1 cellular context compared by ENCODE assay signal in the genomic region with DNA sequence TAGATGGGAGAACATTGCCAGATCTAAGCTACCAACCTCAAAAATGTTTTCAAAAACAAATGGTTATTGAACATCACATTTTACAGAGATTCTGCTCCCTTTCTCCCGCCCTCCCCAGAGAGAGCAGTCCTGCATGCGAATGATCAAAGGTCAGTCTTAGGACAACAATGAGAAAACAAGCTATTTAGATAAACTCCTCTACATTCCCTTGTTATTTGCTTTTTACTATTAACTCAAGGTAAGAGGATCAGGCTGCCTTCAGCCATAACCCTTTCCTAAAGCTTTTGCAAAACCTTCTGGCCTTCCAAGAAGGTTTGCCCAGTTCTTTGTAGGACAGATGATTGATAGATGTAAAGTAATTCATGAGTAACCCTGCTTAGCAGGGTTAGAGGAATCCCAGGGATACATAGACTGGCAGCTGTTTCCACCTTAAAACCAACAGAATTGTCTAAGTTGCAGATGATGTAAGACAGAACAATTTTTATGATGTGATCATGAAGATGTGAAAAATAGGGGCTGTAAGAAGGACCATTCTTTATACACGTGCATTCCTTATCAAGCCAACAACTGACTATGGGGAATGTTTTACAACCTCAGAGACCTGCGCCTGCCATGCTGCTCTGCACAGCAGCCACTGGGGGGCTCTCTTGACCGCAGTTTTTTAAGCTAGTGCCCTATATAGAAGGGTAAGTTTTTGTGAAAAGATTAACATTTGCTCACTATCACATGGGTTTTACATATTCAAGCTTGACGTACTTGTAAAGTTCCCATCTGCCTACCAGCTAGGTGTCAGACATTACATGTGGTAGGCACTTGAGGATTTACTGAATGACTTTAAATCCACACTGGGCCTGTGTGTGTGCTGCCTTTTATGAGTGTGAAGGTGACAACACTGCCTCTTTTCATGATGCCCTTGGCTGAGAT.
TF ChIP-seq lines count a peak whose summit lies in the region.

No MANE protein-coding gene starts in this region.

TF ChIP-seq in HepG2, 621 proteins besides CTCF, POLR2A, EP300 and RAD21 (continued from another document and continues in another):
- TF ChIP-seq ZNF816 (CRISPR knock-in tag; IDR thresholded peaks at IDR 0.05; ENCODE audit: borderline replicate concordance) (no peak), TEAD3 (CRISPR knock-in tag; optimal IDR thresholded peaks at IDR 0.05; ENCODE audit: borderline replicate concordance) (peak; percentile 17), ZFP62 (CRISPR knock-in tag; IDR thresholded peaks at IDR 0.05) (no peak), FOXO1 (CRISPR knock-in tag; IDR thresholded peaks at IDR 0.05) (peak; percentile 29; the same call in 1 of the 2 replicates), GLMP (CRISPR knock-in tag; IDR thresholded peaks at IDR 0.05; ENCODE audit: borderline replicate concordance) (no peak), REXO4 (CRISPR knock-in tag; IDR thresholded peaks at IDR 0.05; ENCODE audit: borderline replicate concordance) (no peak), KAT2B (IDR thresholded peaks at IDR 0.05; ENCODE audit: borderline replicate concordance, low read depth, low read length) (no peak), ZNF564 (CRISPR knock-in tag; IDR thresholded peaks at IDR 0.05) (no peak), ZNF256 (CRISPR knock-in tag; conservative IDR thresholded peaks at IDR 0.05) (no peak), ZNF747 (CRISPR knock-in tag; IDR thresholded peaks at IDR 0.05; ENCODE audit: borderline replicate concordance) (no peak), ZNF3 (CRISPR knock-in tag; IDR thresholded peaks at IDR 0.05) (no peak), TGIF2 (CRISPR knock-in tag; IDR thresholded peaks at IDR 0.05) (peak; percentile 73; the same call in 1 of the 2 replicates), FIP1L1 (IDR thresholded peaks at IDR 0.05; ENCODE audit: borderline replicate concordance, insufficient read depth, low read depth, low read length) (no peak), ATF1 (CRISPR knock-in tag; IDR thresholded peaks at IDR 0.05) (0 out of 2 replicates have a peak, but pooled peaks have one; percentile 44), CC2D1A (CRISPR knock-in tag; IDR thresholded peaks at IDR 0.05) (no peak), CBX5 (CRISPR knock-in tag; IDR thresholded peaks at IDR 0.05; ENCODE audit: borderline replicate concordance) (no peak), ZNF484 (CRISPR knock-in tag; IDR thresholded peaks at IDR 0.05; ENCODE audit: borderline replicate concordance, low read depth) (no peak), NAIF1 (CRISPR knock-in tag; IDR thresholded peaks at IDR 0.05; ENCODE audit: borderline replicate concordance) (no peak), TIGD3 (CRISPR knock-in tag; IDR thresholded peaks at IDR 0.05; ENCODE audit: borderline replicate concordance) (no peak), HOXA7 (CRISPR knock-in tag; IDR thresholded peaks at IDR 0.05) (no peak), ZNF792 (CRISPR knock-in tag; IDR thresholded peaks at IDR 0.05) (no peak), SATB2 (CRISPR knock-in tag; IDR thresholded peaks at IDR 0.05) (no peak), HOMEZ (CRISPR knock-in tag; IDR thresholded peaks at IDR 0.05; ENCODE audit: low read depth) (0 out of 2 replicates have a peak, but pooled peaks have one; percentile 16), ZNF556 (CRISPR knock-in tag; IDR thresholded peaks at IDR 0.05; ENCODE audit: borderline replicate concordance) (0 out of 2 replicates have a peak, but pooled peaks have one; percentile 12), HDAC2 (CRISPR knock-in tag; IDR thresholded peaks at IDR 0.05) (0 out of 2 replicates have a peak, but pooled peaks have one; percentile 13), CCAR2 (optimal IDR thresholded peaks at IDR 0.05; ENCODE audit: low read depth, low read length) (no peak), REST (IDR thresholded peaks at IDR 0.05; ENCODE audit: borderline replicate concordance in 1 of 2, low read depth in 1 of 2, low read length in 2 of 2) (no peak), ZMAT3 (CRISPR knock-in tag; conservative IDR thresholded peaks at IDR 0.05) (no peak), MBD4 (IDR thresholded peaks at IDR 0.05; ENCODE audit: borderline replicate concordance, low read length) (no peak; the same call in 1 of the 2 replicates)
- TF ChIP-seq, protein P1, sequence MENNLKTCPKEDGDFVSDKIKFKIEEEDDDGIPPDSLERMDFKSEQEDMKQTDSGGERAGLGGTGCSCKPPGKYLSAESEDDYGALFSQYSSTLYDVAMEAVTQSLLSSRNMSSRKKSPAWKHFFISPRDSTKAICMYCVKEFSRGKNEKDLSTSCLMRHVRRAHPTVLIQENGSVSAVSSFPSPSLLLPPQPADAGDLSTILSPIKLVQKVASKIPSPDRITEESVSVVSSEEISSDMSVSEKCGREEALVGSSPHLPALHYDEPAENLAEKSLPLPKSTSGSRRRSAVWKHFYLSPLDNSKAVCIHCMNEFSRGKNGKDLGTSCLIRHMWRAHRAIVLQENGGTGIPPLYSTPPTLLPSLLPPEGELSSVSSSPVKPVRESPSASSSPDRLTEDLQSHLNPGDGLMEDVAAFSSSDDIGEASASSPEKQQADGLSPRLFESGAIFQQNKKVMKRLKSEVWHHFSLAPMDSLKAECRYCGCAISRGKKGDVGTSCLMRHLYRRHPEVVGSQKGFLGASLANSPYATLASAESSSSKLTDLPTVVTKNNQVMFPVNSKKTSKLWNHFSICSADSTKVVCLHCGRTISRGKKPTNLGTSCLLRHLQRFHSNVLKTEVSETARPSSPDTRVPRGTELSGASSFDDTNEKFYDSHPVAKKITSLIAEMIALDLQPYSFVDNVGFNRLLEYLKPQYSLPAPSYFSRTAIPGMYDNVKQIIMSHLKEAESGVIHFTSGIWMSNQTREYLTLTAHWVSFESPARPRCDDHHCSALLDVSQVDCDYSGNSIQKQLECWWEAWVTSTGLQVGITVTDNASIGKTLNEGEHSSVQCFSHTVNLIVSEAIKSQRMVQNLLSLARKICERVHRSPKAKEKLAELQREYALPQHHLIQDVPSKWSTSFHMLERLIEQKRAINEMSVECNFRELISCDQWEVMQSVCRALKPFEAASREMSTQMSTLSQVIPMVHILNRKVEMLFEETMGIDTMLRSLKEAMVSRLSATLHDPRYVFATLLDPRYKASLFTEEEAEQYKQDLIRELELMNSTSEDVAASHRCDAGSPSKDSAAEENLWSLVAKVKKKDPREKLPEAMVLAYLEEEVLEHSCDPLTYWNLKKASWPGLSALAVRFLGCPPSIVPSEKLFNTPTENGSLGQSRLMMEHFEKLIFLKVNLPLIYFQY (CRISPR knock-in tag; IDR thresholded peaks at IDR 0.05; ENCODE audit: borderline replicate concordance) = no peak
- TF ChIP-seq, protein P2, sequence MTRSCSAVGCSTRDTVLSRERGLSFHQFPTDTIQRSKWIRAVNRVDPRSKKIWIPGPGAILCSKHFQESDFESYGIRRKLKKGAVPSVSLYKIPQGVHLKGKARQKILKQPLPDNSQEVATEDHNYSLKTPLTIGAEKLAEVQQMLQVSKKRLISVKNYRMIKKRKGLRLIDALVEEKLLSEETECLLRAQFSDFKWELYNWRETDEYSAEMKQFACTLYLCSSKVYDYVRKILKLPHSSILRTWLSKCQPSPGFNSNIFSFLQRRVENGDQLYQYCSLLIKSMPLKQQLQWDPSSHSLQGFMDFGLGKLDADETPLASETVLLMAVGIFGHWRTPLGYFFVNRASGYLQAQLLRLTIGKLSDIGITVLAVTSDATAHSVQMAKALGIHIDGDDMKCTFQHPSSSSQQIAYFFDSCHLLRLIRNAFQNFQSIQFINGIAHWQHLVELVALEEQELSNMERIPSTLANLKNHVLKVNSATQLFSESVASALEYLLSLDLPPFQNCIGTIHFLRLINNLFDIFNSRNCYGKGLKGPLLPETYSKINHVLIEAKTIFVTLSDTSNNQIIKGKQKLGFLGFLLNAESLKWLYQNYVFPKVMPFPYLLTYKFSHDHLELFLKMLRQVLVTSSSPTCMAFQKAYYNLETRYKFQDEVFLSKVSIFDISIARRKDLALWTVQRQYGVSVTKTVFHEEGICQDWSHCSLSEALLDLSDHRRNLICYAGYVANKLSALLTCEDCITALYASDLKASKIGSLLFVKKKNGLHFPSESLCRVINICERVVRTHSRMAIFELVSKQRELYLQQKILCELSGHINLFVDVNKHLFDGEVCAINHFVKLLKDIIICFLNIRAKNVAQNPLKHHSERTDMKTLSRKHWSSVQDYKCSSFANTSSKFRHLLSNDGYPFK (CRISPR knock-in tag; IDR thresholded peaks at IDR 0.05; ENCODE audit: borderline replicate concordance) = no peak
- TF ChIP-seq, protein P3, sequence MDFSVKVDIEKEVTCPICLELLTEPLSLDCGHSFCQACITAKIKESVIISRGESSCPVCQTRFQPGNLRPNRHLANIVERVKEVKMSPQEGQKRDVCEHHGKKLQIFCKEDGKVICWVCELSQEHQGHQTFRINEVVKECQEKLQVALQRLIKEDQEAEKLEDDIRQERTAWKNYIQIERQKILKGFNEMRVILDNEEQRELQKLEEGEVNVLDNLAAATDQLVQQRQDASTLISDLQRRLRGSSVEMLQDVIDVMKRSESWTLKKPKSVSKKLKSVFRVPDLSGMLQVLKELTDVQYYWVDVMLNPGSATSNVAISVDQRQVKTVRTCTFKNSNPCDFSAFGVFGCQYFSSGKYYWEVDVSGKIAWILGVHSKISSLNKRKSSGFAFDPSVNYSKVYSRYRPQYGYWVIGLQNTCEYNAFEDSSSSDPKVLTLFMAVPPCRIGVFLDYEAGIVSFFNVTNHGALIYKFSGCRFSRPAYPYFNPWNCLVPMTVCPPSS (IDR thresholded peaks at IDR 0.05) = no peak
- TF ChIP-seq, protein P4, sequence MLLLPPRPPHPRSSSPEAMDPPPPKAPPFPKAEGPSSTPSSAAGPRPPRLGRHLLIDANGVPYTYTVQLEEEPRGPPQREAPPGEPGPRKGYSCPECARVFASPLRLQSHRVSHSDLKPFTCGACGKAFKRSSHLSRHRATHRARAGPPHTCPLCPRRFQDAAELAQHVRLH (CRISPR knock-in tag; IDR thresholded peaks at IDR 0.05; ENCODE audit: borderline replicate concordance, low read depth) = peak; percentile 41; the same call in 1 of the 2 replicates
- TF ChIP-seq, protein P5, sequence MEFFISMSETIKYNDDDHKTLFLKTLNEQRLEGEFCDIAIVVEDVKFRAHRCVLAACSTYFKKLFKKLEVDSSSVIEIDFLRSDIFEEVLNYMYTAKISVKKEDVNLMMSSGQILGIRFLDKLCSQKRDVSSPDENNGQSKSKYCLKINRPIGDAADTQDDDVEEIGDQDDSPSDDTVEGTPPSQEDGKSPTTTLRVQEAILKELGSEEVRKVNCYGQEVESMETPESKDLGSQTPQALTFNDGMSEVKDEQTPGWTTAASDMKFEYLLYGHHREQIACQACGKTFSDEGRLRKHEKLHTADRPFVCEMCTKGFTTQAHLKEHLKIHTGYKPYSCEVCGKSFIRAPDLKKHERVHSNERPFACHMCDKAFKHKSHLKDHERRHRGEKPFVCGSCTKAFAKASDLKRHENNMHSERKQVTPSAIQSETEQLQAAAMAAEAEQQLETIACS (CRISPR knock-in tag; IDR thresholded peaks at IDR 0.05) = no peak
